Comparison of ENCODE assay signal across 4 cellular contexts in genomic region chr4:112554271-112554670, GRCh38. TPM values are rescaled to one million over a fixed set of nuclear protein-coding genes. Genes with fewer than 3 reads are reported as not detected.
"Had no signal": no experiment of that assay in that cellular context is flagged by ENCODE, and none has a peak within 500 bp of the region (broad histone marks: within the 10 kb centered on the region; RNA-seq: fewer than 3 reads in every experiment).

No MANE protein-coding gene starts in this region.

RNA-seq across cellular contexts. Expression of gene NEUROG2, which starts 38.3 kb away (rescaled TPM):
- total RNA-seq: HepG2, HT-29, IMR-90 had no signal
- polyA plus RNA-seq: HepG2, IgD-negative memory B cell, IMR-90 had no signal
